Comparison of ENCODE assay signal across 8 cellular contexts in genomic region chr12:112408621-112409020, GRCh38. TPM values are rescaled to one million over a fixed set of nuclear protein-coding genes. Genes with fewer than 3 reads are reported as not detected.
DNase-seq lines count a peak whose midpoint lies in the region; FAIRE-seq and TF ChIP-seq lines count a peak whose summit lies in the region.

No MANE protein-coding gene starts in this region.

- H3K4me1 ChIP-seq in kidney (ENCODE audit: control insufficient read depth in 1 of 2, insufficient read depth in 1 of 2, low read depth in 1 of 2, low read length in 2 of 2) (peaks cover 5 to 11% of the 10 kb centered on the region in 2 donors), tibial artery (peaks cover 0 to 20% (median 14%) of the 10 kb centered on the region in 4 donors)

- no peak for TF ChIP-seq CTCF in kidney (IDR thresholded peaks at IDR 0.05; ENCODE audit: borderline replicate concordance, extremely low read depth, insufficient read depth)
- TF ChIP-seq CTCF in tibial artery (IDR thresholded peaks at IDR 0.05), result no peak

- H3K9me3 ChIP-seq in kidney (ENCODE audit: control insufficient read depth in 1 of 2, low read length in 2 of 2) (no peaks in the 10 kb centered on the region), tibial artery (no peaks in the 10 kb centered on the region)

- peak overlapping the region; percentile 100 for H3K27ac Mint-ChIP-seq in activated naive CD4-positive, alpha-beta T cell treated with anti-CD3 and anti-CD28 coated beads for 36 hours
- peak overlapping the region; percentile 100 for H3K27ac Mint-ChIP-seq in activated naive CD8-positive, alpha-beta T cell treated with anti-CD3 and anti-CD28 coated beads for 36 hours

- H3K27ac ChIP-seq in kidney (ENCODE audit: low read depth in 2 of 2, low read length in 2 of 2) (peak overlapping the region; percentile 85 to 93), tibial artery (peak overlapping the region; percentile 74 to 82)

- peaks cover 43% of the 10 kb centered on the region for H3K4me1 Mint-ChIP-seq in activated naive CD4-positive, alpha-beta T cell treated with anti-CD3 and anti-CD28 coated beads for 36 hours (ENCODE audit: low read depth)
- peaks cover 36% of the 10 kb centered on the region for H3K4me1 Mint-ChIP-seq in activated naive CD8-positive, alpha-beta T cell treated with anti-CD3 and anti-CD28 coated beads for 36 hours

- intact Hi-C loops in activated naive CD4-positive, alpha-beta T cell treated with anti-CD3 and anti-CD28 coated beads for 36 hours (cut with micrococcal nuclease), result loop anchor here (1.0 to 10.0 kb wide), 8 partner anchors 10 to 1004 kb away; partner anchors contain the start of genes ERP29, HECTD4, MAPKAPK5 and NAA25
- intact Hi-C loops in kidney (cut with DNase I) (no loop called here), tibial artery (cut with DNase I; ENCODE audit: low total_unique reads) (no loop called here), head of caudate nucleus (cut with DNase I) (loop anchor here (1.0 kb wide), 1 partner anchor 10 kb away; the partner anchor contains the start of gene PTPN11)

- H3K9me3 Mint-ChIP-seq in activated naive CD4-positive, alpha-beta T cell treated with anti-CD3 and anti-CD28 coated beads for 36 hours, result no peaks in the 10 kb centered on the region
- H3K9me3 Mint-ChIP-seq in activated naive CD8-positive, alpha-beta T cell treated with anti-CD3 and anti-CD28 coated beads for 36 hours, result no peaks in the 10 kb centered on the region

- peak overlapping the region; percentile 100 for H3K4me3 Mint-ChIP-seq in activated naive CD4-positive, alpha-beta T cell treated with anti-CD3 and anti-CD28 coated beads for 36 hours
- peak overlapping the region; percentile 100 for H3K4me3 Mint-ChIP-seq in activated naive CD8-positive, alpha-beta T cell treated with anti-CD3 and anti-CD28 coated beads for 36 hours

- no peak for FAIRE-seq in kidney (lab: Jason Lieb, UNC)

- no peak for DNase-seq in activated naive CD4-positive, alpha-beta T cell treated with anti-CD3 and anti-CD28 coated beads for 36 hours
- DNase-seq in activated naive CD4-positive, alpha-beta T cell treated with anti-CD3 and anti-CD28 coated beads, Interleukin-2, amount 50 U/mL, for 16 hours, result no peak
- no peak for DNase-seq in activated naive CD8-positive, alpha-beta T cell treated with anti-CD3 and anti-CD28 coated beads for 36 hours
- DNase-seq in kidney, result no peak
- no peak for DNase-seq in tibial artery
- no peak for DNase-seq in NCI-H146 treated with DMSO at 0.1 percent for 48 hours (lab: John Stamatoyannopoulos, UW; ENCODE audit: unreplicated experiment)
- no peak for DNase-seq in head of caudate nucleus
- DNase-seq in SW480 (ENCODE audit: low spot score), result no peak

- H3K27me3 Mint-ChIP-seq in activated naive CD4-positive, alpha-beta T cell treated with anti-CD3 and anti-CD28 coated beads for 36 hours (ENCODE audit: low read depth), result no peaks in the 10 kb centered on the region
- no peaks in the 10 kb centered on the region for H3K27me3 Mint-ChIP-seq in activated naive CD8-positive, alpha-beta T cell treated with anti-CD3 and anti-CD28 coated beads for 36 hours

- CTCF ChIA-PET in activated naive CD4-positive, alpha-beta T cell treated with anti-CD3 and anti-CD28 coated beads for 36 hours (lab: Charles Lee), result no interaction called here

- H3K4me3 ChIP-seq in kidney (ENCODE audit: low read length in 2 of 2) (peak overlapping the region; percentile 93 to 97), tibial artery (peak overlapping the region; percentile 60 to 75)

- peaks cover 47% of the 10 kb centered on the region for H3K36me3 Mint-ChIP-seq in activated naive CD4-positive, alpha-beta T cell treated with anti-CD3 and anti-CD28 coated beads for 36 hours (ENCODE audit: low read depth)
- peaks cover 50% of the 10 kb centered on the region for H3K36me3 Mint-ChIP-seq in activated naive CD8-positive, alpha-beta T cell treated with anti-CD3 and anti-CD28 coated beads for 36 hours

- H3K9ac ChIP-seq in kidney (ENCODE audit: low read length in 2 of 2), result peak overlapping the region; percentile 85 to 99

- peaks cover 20 to 34% of the 10 kb centered on the region in 2 donors for H3K36me3 ChIP-seq in kidney (ENCODE audit: control insufficient read depth in 1 of 2, insufficient read depth in 2 of 2, low read length in 2 of 2)
- H3K36me3 ChIP-seq in tibial artery, result peaks cover 35 to 45% (median 40%) of the 10 kb centered on the region in 3 donors

- H3K27me3 ChIP-seq in tibial artery, result no peaks in the 10 kb centered on the region

RNA-seq across cellular contexts. Expression of gene RPL6, which starts 0.8 kb away (rescaled TPM):
- 1,000 to 10,000 TPM; 2,358 to 2,432 TPM for total RNA-seq in activated naive CD4-positive, alpha-beta T cell treated with anti-CD3 and anti-CD28 coated beads for 36 hours
- 1,000 to 10,000 TPM; 2,009 to 2,101 TPM for total RNA-seq in activated naive CD8-positive, alpha-beta T cell treated with anti-CD3 and anti-CD28 coated beads for 36 hours
- total RNA-seq in kidney, result 966 TPM
- polyA plus RNA-seq in kidney (ENCODE audit: insufficient read depth, low read depth, low replicate concordance), result 1,525 TPM

RNA-seq across cellular contexts. Expression of gene PTPN11, which starts 10.1 kb away (rescaled TPM):
- total RNA-seq in activated naive CD4-positive, alpha-beta T cell treated with anti-CD3 and anti-CD28 coated beads for 36 hours, result 100 to 1,000 TPM; 137 to 141 TPM
- 100 to 1,000 TPM; 172 to 175 TPM for total RNA-seq in activated naive CD8-positive, alpha-beta T cell treated with anti-CD3 and anti-CD28 coated beads for 36 hours
- total RNA-seq in kidney, result 105 TPM
- polyA plus RNA-seq in kidney (ENCODE audit: insufficient read depth, low read depth, low replicate concordance), result 20.0 TPM

RNA-seq across cellular contexts. Expression of gene HECTD4, which starts 26.4 kb away (rescaled TPM):
- total RNA-seq in activated naive CD4-positive, alpha-beta T cell treated with anti-CD3 and anti-CD28 coated beads for 36 hours, result 10 to 100 TPM; 17.6 to 19.2 TPM
- total RNA-seq in activated naive CD8-positive, alpha-beta T cell treated with anti-CD3 and anti-CD28 coated beads for 36 hours, result 10 to 100 TPM; 15.8 to 17.8 TPM
- 53.1 TPM for total RNA-seq in kidney
- polyA plus RNA-seq in kidney (ENCODE audit: insufficient read depth, low read depth, low replicate concordance), result 15.6 TPM

Comparison
In these comparisons a context has a peak if more than half of its experiments do, and no peak if none do; other contexts are left out.
1. intact Hi-C loops: an anchor here in activated naive CD4-positive, alpha-beta T cell treated with anti-CD3 and anti-CD28 coated beads for 36 hours (1.0 to 10.0 kb wide) and head of caudate nucleus (1.0 kb wide); none called in kidney and tibial artery.